Comparison of ENCODE assay signal across 22 cellular contexts in the genomic region with DNA sequence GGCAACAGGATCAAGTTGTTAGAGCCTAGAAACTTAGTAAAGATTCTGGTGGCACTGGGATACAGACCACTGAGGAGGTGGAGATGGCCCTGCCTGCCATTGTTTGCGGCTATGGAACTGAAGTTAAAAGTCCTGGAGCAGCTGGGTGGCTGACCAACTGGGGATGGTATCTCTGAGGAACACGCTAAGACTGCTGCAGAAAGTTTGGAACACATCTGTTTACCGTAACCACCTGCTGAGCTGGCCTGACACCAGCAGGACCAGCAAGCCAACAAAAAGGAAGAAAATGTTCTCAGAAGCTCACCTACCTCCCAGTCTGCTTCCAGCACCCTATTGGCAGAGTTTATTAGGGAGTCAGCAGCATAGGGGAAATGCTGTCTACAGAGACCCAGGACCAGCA. TPM values are rescaled to one million over a fixed set of nuclear protein-coding genes. Genes with fewer than 3 reads are reported as not detected.
DNase-seq lines count a peak whose midpoint lies in the region; TF ChIP-seq lines count a peak whose summit lies in the region.
"Had no signal": no experiment of that assay in that cellular context is flagged by ENCODE, and none has a peak within 500 bp of the region (broad histone marks: within the 10 kb centered on the region; RNA-seq: fewer than 3 reads in every experiment).

No MANE protein-coding gene starts in this region.

- H2AK5ac ChIP-seq in neuronal stem cell (ENCODE audit: low read depth, low read length) = no peak overlapping the region

- peak; percentile 25 for DNase-seq in NCI-H1092 treated with DMSO at 0.1 percent for 48 hours (lab: John Stamatoyannopoulos, UW)
- no peak for DNase-seq in NCI-H1092 (lab: John Stamatoyannopoulos, UW)
- DNase-seq in endodermal cell = peak; percentile 45
- no peak for DNase-seq in neuronal stem cell (ENCODE audit: low spot score)
- DNase-seq in mesothelial cell of epicardium (ENCODE audit: low spot score in 2 of 2, unreplicated experiment in 2 of 2) = no peak
- no peak for DNase-seq in activated CD4-positive, alpha-beta memory T cell treated with anti-CD3 and anti-CD28 coated beads for 36 hours
- DNase-seq in NCI-H1694 treated with DMSO at 0.1 percent for 48 hours (lab: John Stamatoyannopoulos, UW) = no peak
- DNase-seq: BE2C, Calu3, DMS79 treated with DMSO at 0.1 percent for 48 hours, GF-D8, NCI-H1105, NCI-H1436 treated with DMSO at 0.1 percent for 48 hours, NCI-H1930, NCI-H2107, NCI-H446 treated with DMSO at 0.1 percent for 48 hours, NCI-H526, OCI-M1, Peyer's patch, SHP77 treated with DMSO at 0.1 percent for 48 hours had no signal

- H3K14ac ChIP-seq in neuronal stem cell (ENCODE audit: low read length) = no peak overlapping the region

- H3K36me3 Mint-ChIP-seq in endodermal cell (ENCODE audit: low read depth) (no peaks in the 10 kb centered on the region), mesothelial cell of epicardium (no peaks in the 10 kb centered on the region)
- H3K36me3 Mint-ChIP-seq in activated CD4-positive, alpha-beta memory T cell treated with anti-CD3 and anti-CD28 coated beads for 36 hours = no peaks in the 10 kb centered on the region
- H3K36me3 Mint-ChIP-seq: IgD-negative memory B cell had no signal

- no peak overlapping the region for H2BK120ac ChIP-seq in neuronal stem cell (ENCODE audit: low read depth, low read length)

- peaks cover 5% of the 10 kb centered on the region for H3K9me3 ChIP-seq in endodermal cell (ENCODE audit: control insufficient read depth, low read length)
- H3K9me3 ChIP-seq in neuronal stem cell (replicated peaks in 1 of 2; ENCODE audit: control insufficient read depth in 2 of 2, insufficient read depth in 1 of 2, low read depth in 1 of 2, low read length in 2 of 2) = no peaks in the 10 kb centered on the region
- H3K9me3 ChIP-seq: BE2C, Peyer's patch had no signal

- no peaks in the 10 kb centered on the region for H3K79me1 ChIP-seq in neuronal stem cell (ENCODE audit: low read depth, low read length)

- H3K23ac ChIP-seq in neuronal stem cell (ENCODE audit: low read depth, low read length, poor library complexity) = no peak overlapping the region

- no peak overlapping the region for H2BK5ac ChIP-seq in neuronal stem cell (ENCODE audit: low read length)

- H3K27me3 ChIP-seq in endodermal cell (ENCODE audit: control insufficient read depth, insufficient read depth, low read length, poor library complexity, severe bottlenecking) = peaks cover 94% of the 10 kb centered on the region
- H3K27me3 ChIP-seq in neuronal stem cell (ENCODE audit: control insufficient read depth in 3 of 3, insufficient read depth in 3 of 3, low read depth in 1 of 3, low read length in 3 of 3) = no peaks in the 10 kb centered on the region
- H3K27me3 ChIP-seq: Peyer's patch had no signal

- POLR2A ChIA-PET in activated CD4-positive, alpha-beta memory T cell treated with anti-CD3 and anti-CD28 coated beads for 36 hours (lab: Charles Lee) = no interaction called here

- intact Hi-C loops in activated CD4-positive, alpha-beta memory T cell treated with anti-CD3 and anti-CD28 coated beads for 36 hours (cut with micrococcal nuclease) = no loop called here

- H3K4ac ChIP-seq in neuronal stem cell (ENCODE audit: low read length) = no peak overlapping the region

- no peak overlapping the region for H3K9ac ChIP-seq in endodermal cell (ENCODE audit: extremely low read depth, low read length, poor library complexity, severe bottlenecking)
- H3K9ac ChIP-seq in neuronal stem cell (ENCODE audit: low read depth, low read length, poor library complexity) = no peak overlapping the region

- TF ChIP-seq CTCF in endodermal cell (conservative IDR thresholded peaks at IDR 0.05) (no peak), mesothelial cell of epicardium (IDR thresholded peaks at IDR 0.05; ENCODE audit: unreplicated experiment) (no peak)

- 84 to 95% methylated on average over 3 of the region's 3 CpGs for WGBS in endodermal cell (ENCODE audit: insufficient coverage in 1 of 2, insufficient read length in 1 of 2), 2 experiments
- no CpG with 5 or more reads among the region's 3 CpGs for WGBS in neuronal stem cell (ENCODE audit: extremely low coverage in 2 of 2, insufficient read length in 2 of 2, insufficient replicate concordance in 1 of 2), 2 donors

- H2BK12ac ChIP-seq in neuronal stem cell (ENCODE audit: low read length) = no peak overlapping the region

- H3K4me3 Mint-ChIP-seq in endodermal cell = no peak overlapping the region
- H3K4me3 Mint-ChIP-seq in mesothelial cell of epicardium = no peak overlapping the region
- no peak overlapping the region for H3K4me3 Mint-ChIP-seq in activated CD4-positive, alpha-beta memory T cell treated with anti-CD3 and anti-CD28 coated beads for 36 hours
- H3K4me3 Mint-ChIP-seq: IgD-negative memory B cell had no signal

- H3K4me3 ChIP-seq in endodermal cell (ENCODE audit: low read length) (no peak overlapping the region), neuronal stem cell (ENCODE audit: low read length in 2 of 2) (no peak overlapping the region)
- H3K4me3 ChIP-seq: Peyer's patch had no signal

- peak overlapping the region; percentile 6 for H2AFZ ChIP-seq in neuronal stem cell (ENCODE audit: low read length)

- H3K4me1 ChIP-seq in endodermal cell (ENCODE audit: control insufficient read depth, insufficient read depth, low read length) (peaks cover 3% of the 10 kb centered on the region), neuronal stem cell (ENCODE audit: control insufficient read depth in 2 of 2, insufficient read depth in 1 of 2, low read depth in 1 of 2, low read length in 2 of 2) (no peaks in the 10 kb centered on the region)
- H3K4me1 ChIP-seq: BE2C, Peyer's patch had no signal

- no peak overlapping the region for H4K8ac ChIP-seq in neuronal stem cell (ENCODE audit: low read depth, low read length)

- peaks cover under 1% of the 10 kb centered on the region for H3K9me3 Mint-ChIP-seq in endodermal cell
- H3K9me3 Mint-ChIP-seq in mesothelial cell of epicardium = peaks cover 6% of the 10 kb centered on the region
- no peaks in the 10 kb centered on the region for H3K9me3 Mint-ChIP-seq in activated CD4-positive, alpha-beta memory T cell treated with anti-CD3 and anti-CD28 coated beads for 36 hours
- H3K9me3 Mint-ChIP-seq: IgD-negative memory B cell had no signal

- no peak overlapping the region for H3K4me2 ChIP-seq in neuronal stem cell (ENCODE audit: insufficient read depth, low read length, poor library complexity, severe bottlenecking)

- H3K27ac ChIP-seq in endodermal cell (ENCODE audit: low read depth, low read length) (no peak overlapping the region), neuronal stem cell (replicated peaks; ENCODE audit: low read length) (no peak overlapping the region)
- H3K27ac ChIP-seq: 22Rv1, Peyer's patch had no signal

- H3K27me3 Mint-ChIP-seq in endodermal cell (ENCODE audit: insufficient read depth) = peaks cover 85% of the 10 kb centered on the region
- peaks cover 41% of the 10 kb centered on the region for H3K27me3 Mint-ChIP-seq in mesothelial cell of epicardium (ENCODE audit: low read depth)
- peaks cover 14% of the 10 kb centered on the region for H3K27me3 Mint-ChIP-seq in activated CD4-positive, alpha-beta memory T cell treated with anti-CD3 and anti-CD28 coated beads for 36 hours

- no peak overlapping the region for H3K18ac ChIP-seq in neuronal stem cell (ENCODE audit: low read length)

- no peak overlapping the region for H2BK15ac ChIP-seq in neuronal stem cell (ENCODE audit: low read length)

- peaks cover 6% of the 10 kb centered on the region for H3K4me1 Mint-ChIP-seq in endodermal cell
- peaks cover 44% of the 10 kb centered on the region for H3K4me1 Mint-ChIP-seq in mesothelial cell of epicardium
- no peaks in the 10 kb centered on the region for H3K4me1 Mint-ChIP-seq in activated CD4-positive, alpha-beta memory T cell treated with anti-CD3 and anti-CD28 coated beads for 36 hours (ENCODE audit: low read depth)
- H3K4me1 Mint-ChIP-seq: IgD-negative memory B cell had no signal

- no peak overlapping the region for H3K27ac Mint-ChIP-seq in endodermal cell
- H3K27ac Mint-ChIP-seq in mesothelial cell of epicardium = no peak overlapping the region
- no peak overlapping the region for H3K27ac Mint-ChIP-seq in activated CD4-positive, alpha-beta memory T cell treated with anti-CD3 and anti-CD28 coated beads for 36 hours
- H3K27ac Mint-ChIP-seq: IgD-negative memory B cell had no signal

- CTCF ChIA-PET in activated CD4-positive, alpha-beta memory T cell treated with anti-CD3 and anti-CD28 coated beads for 36 hours (lab: Charles Lee) = interaction anchor here (1.1 to 3.9 kb wide), 3 partner anchors 261 to 288 kb away, joined by 3 to 25 read pairs (median 3); no protein-coding TSS in a partner anchor

- H3K36me3 ChIP-seq in endodermal cell (ENCODE audit: control insufficient read depth, insufficient read depth, low read length) (no peaks in the 10 kb centered on the region), neuronal stem cell (replicated peaks in 1 of 2; ENCODE audit: control insufficient read depth in 2 of 2, insufficient read depth in 2 of 2, low read length in 2 of 2) (no peaks in the 10 kb centered on the region)
- H3K36me3 ChIP-seq: BE2C, Peyer's patch had no signal

- H4K91ac ChIP-seq in neuronal stem cell (ENCODE audit: low read depth, low read length, poor library complexity) = no peak overlapping the region

RNA-seq across cellular contexts. Expression of a gene that starts 17.4 kb away (rescaled TPM):
- total RNA-seq in endodermal cell = 10 to 100 TPM; 19.4 to 24.2 TPM
- 31.4 TPM for polyA plus RNA-seq in endodermal cell (2013, experiment 1 of 2)
- 26.9 TPM for polyA plus RNA-seq in endodermal cell (2013, experiment 2 of 2)
- 17.8 TPM for polyA plus RNA-seq in neuronal stem cell (2013, experiment 1 of 2)
- polyA plus RNA-seq in neuronal stem cell (2013, experiment 2 of 2) = 17.1 TPM
- 25.7 to 30.8 TPM (median 30.5 TPM) in 3 replicates for total RNA-seq in mesothelial cell of epicardium
- 10 to 100 TPM in 1 of 2 experiments, 1 to 10 TPM in 1; 9.8 to 10.5 TPM for total RNA-seq in activated CD4-positive, alpha-beta memory T cell treated with anti-CD3 and anti-CD28 coated beads for 36 hours

Comparison
In these comparisons a context has a peak if more than half of its experiments do, and no peak if none do; other contexts are left out.
1. DNase-seq: peak in NCI-H1092 treated with DMSO at 0.1 percent for 48 hours (single experiment) and endodermal cell (single experiment); none in NCI-H1092 (single experiment), neuronal stem cell (single experiment), mesothelial cell of epicardium (0 of 2), activated CD4-positive, alpha-beta memory T cell treated with anti-CD3 and anti-CD28 coated beads for 36 hours (single experiment) and NCI-H1694 treated with DMSO at 0.1 percent for 48 hours (single experiment).